Comparison of ENCODE assay signal across 1 cellular context in genomic region chrX:77719388-77719787, GRCh38.
TF ChIP-seq lines count a peak whose summit lies in the region.

No MANE protein-coding gene starts in this region.

TF ChIP-seq in HepG2, 621 proteins besides CTCF, POLR2A, EP300 and RAD21 (continued from another document):
- 0 out of 2 replicates have a peak, but pooled peaks have one; percentile 26 for TF ChIP-seq ZNF362 (CRISPR knock-in tag; IDR thresholded peaks at IDR 0.05; ENCODE audit: borderline replicate concordance)
